ENCODE assay signal across 21 cellular contexts in the genomic region with DNA sequence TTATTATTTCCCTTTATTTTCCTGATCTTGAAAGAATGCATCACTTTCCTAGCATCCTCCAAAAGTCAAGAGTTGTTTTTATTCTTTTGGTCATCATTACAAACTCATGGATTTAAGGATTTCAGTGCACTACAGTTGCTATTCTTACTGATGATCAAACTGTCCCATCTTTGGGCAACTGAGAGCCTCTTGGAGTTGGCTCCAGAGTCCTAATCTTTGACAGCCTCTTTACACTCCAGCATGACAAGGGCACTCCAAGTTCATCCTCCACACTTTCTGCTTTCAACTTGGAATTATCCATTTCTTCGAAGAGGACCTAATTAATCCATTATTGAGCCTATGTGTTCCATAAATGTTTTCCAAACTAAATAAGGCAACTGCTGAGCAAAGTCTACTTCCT.
"Had no signal": no experiment of that assay in that cellular context is flagged by ENCODE, and none has a peak within 500 bp of the region (broad histone marks: within the 10 kb centered on the region; RNA-seq: fewer than 3 reads in every experiment).

No MANE protein-coding gene starts in this region.

- H3K9ac ChIP-seq: neural progenitor cell had no signal

- ATAC-seq: naive thymus-derived CD8-positive, alpha-beta T cell; T-cell had no signal

- H3K4me3 Mint-ChIP-seq: activated naive CD4-positive, alpha-beta T cell treated with anti-CD3 and anti-CD28 coated beads, Interleukin-2, amount 50 U/mL, for 24 hours; dendritic cell treated with granulocyte-macrophage colony-stimulating factor and Interleukin-4, amounts not matched to agents 40 ng/mL and 50 ng/mL, for 4 days; mesothelial cell of epicardium; naive thymus-derived CD8-positive, alpha-beta T cell; neural progenitor cell; stimulated activated naive CD8-positive, alpha-beta T cell treated with anti-CD3 and anti-CD28 coated beads, Interleukin-15, Interleukin-2, amounts not matched to agents 100 ng/mL and 50 ng/mL, for 24 hours; T-cell; T-helper 2 cell treated with Interferon-gamma antibody and Interleukin-4, amounts not matched to agents 5 μg/mL and 100 μg/mL, for 36 hours had no signal

- H3K36me3 Mint-ChIP-seq: activated naive CD4-positive, alpha-beta T cell treated with anti-CD3 and anti-CD28 coated beads, Interleukin-2, amount 50 U/mL, for 24 hours; mesothelial cell of epicardium; naive thymus-derived CD8-positive, alpha-beta T cell; neural progenitor cell; T-cell had no signal

- DNase-seq: activated CD4-positive, CD25-positive, alpha-beta regulatory T cell treated with anti-CD3 and anti-CD28 coated beads, Interleukin-2, amount 50 U/mL, for 72 hours; activated gamma-delta T cell treated with Interleukin-2 at 50 U/mL for 16 hours; activated T-cell treated with anti-CD3 and anti-CD28 coated beads, Interleukin-2, amount 50 U/mL, for 1 hour; cerebellar nuclear complex; effector CD4-positive, alpha-beta T cell; foreskin fibroblast; kidney; naive thymus-derived CD8-positive, alpha-beta T cell; stimulated activated CD4-positive, alpha-beta T cell treated with anti-CD3 and anti-CD28 coated beads, Interleukin-12 subunit alpha, Interleukin-12 subunit beta, amount 100 ng/mL, for 4 hours; substantia nigra; T-cell; WERI-Rb-1 had no signal

- H3K27ac Mint-ChIP-seq: activated naive CD4-positive, alpha-beta T cell treated with anti-CD3 and anti-CD28 coated beads, Interleukin-2, amount 50 U/mL, for 24 hours; dendritic cell treated with granulocyte-macrophage colony-stimulating factor and Interleukin-4, amounts not matched to agents 40 ng/mL and 50 ng/mL, for 4 days; mesothelial cell of epicardium; naive thymus-derived CD8-positive, alpha-beta T cell; neural progenitor cell; progenitor cell of endocrine pancreas; stimulated activated naive CD8-positive, alpha-beta T cell treated with anti-CD3 and anti-CD28 coated beads, Interleukin-15, Interleukin-2, amounts not matched to agents 100 ng/mL and 50 ng/mL, for 24 hours; T-cell; T-helper 2 cell treated with Interferon-gamma antibody and Interleukin-4, amounts not matched to agents 5 μg/mL and 100 μg/mL, for 36 hours had no signal

- H3K9me3 Mint-ChIP-seq: activated naive CD4-positive, alpha-beta T cell treated with anti-CD3 and anti-CD28 coated beads, Interleukin-2, amount 50 U/mL, for 24 hours; dendritic cell treated with granulocyte-macrophage colony-stimulating factor and Interleukin-4, amounts not matched to agents 40 ng/mL and 50 ng/mL, for 4 days; mesothelial cell of epicardium; naive thymus-derived CD8-positive, alpha-beta T cell; neural progenitor cell; stimulated activated naive CD8-positive, alpha-beta T cell treated with anti-CD3 and anti-CD28 coated beads, Interleukin-15, Interleukin-2, amounts not matched to agents 100 ng/mL and 50 ng/mL, for 24 hours; T-cell; T-helper 2 cell treated with Interferon-gamma antibody and Interleukin-4, amounts not matched to agents 5 μg/mL and 100 μg/mL, for 36 hours had no signal

- H3K27ac ChIP-seq: breast epithelium, neural progenitor cell, WERI-Rb-1 had no signal

- H3K27me3 ChIP-seq: breast epithelium, neural progenitor cell, tibial nerve had no signal

- H3K36me3 ChIP-seq: breast epithelium, neural progenitor cell, tibial nerve, WERI-Rb-1 had no signal

- H3K4me3 ChIP-seq: breast epithelium, neural progenitor cell, tibial nerve had no signal

- H3K4me2 ChIP-seq: neural progenitor cell had no signal

- H2AFZ ChIP-seq: neural progenitor cell had no signal

- H3K9me3 ChIP-seq: breast epithelium, tibial nerve had no signal

- H3K27me3 Mint-ChIP-seq: progenitor cell of endocrine pancreas had no signal
